10 cellular contexts compared by ENCODE assay signal in the genomic region with DNA sequence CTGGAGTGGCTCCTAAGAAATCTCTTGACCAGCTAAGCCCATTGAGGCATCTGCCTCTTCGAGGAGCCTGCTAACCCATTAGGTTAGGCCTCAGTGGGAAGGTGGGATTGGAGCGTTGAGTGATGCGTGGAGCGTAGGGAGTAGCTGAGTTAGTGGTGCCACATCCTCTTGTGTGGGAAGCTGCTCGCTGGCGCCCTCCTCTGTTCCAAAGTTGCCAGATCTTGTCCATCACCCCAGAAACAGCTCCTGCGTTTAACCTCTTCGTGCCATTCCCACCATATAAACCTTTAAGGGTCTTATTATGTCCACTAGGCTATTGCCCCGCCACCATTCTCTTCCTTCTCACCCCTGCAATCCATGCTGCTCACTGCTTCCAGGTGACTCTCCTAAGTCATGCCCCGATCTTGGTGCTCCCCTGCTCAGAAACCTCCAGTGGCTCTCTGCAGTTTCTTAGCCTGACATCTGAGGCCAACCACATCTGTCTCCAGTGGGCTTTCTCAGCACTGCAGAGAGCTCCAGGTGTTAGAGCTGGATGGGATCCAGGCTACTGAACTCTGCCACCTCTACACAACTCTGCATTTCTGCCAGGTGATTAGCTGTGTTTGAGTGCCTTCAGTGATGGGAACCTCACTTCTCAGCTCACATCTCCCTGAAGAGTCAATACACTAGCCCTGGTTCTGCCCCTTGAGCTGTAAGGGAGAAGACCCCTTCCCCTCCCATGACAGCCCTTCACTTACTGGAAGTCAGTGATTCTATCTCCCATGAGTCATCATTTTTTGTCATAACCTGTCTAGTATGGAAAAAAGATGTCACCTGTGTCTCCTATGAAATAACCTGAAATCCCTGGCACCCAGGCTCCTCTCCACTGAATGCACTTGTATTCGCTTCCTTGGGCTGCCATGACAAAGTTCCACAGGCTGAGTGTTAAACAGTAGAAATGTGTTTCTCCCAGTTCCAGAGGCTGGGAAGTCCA.
DNase-seq lines count a peak whose midpoint lies in the region; ATAC-seq and TF ChIP-seq lines count a peak whose summit lies in the region.
"Had no signal": no experiment of that assay in that cellular context is flagged by ENCODE, and none has a peak within 500 bp of the region (broad histone marks: within the 10 kb centered on the region; RNA-seq: fewer than 3 reads in every experiment).

No MANE protein-coding gene starts in this region.

- H3K27me3 ChIP-seq in NT2/D1 (ENCODE audit: insufficient read depth, insufficient read length) (no peaks in the 10 kb centered on the region), gastroesophageal sphincter (no peaks in the 10 kb centered on the region)

- peak overlapping the region in 1 of 2 donors; percentile 72 for H3K27ac Mint-ChIP-seq in stimulated activated naive CD8-positive, alpha-beta T cell treated with anti-CD3 and anti-CD28 coated beads, Interleukin-15, amount 100 ng/mL, for 72 hours
- H3K27ac Mint-ChIP-seq in type B pancreatic cell = peak overlapping the region; percentile 9
- H3K27ac Mint-ChIP-seq: T-cell had no signal

- H3K4me1 ChIP-seq in NT2/D1 (ENCODE audit: insufficient read depth, insufficient read length) (no peaks in the 10 kb centered on the region), gastroesophageal sphincter (peaks cover 0 to 25% (median 7%) of the 10 kb centered on the region in 3 donors)

- TF ChIP-seq CTCF in fibroblast of villous mesenchyme (IDR thresholded peaks at IDR 0.05; ENCODE audit: insufficient read depth, low read depth, low read length) (peak; percentile 20), type B pancreatic cell (conservative IDR thresholded peaks at IDR 0.05) (peak; percentile 73), gastroesophageal sphincter (IDR thresholded peaks at IDR 0.05) (no peak)

- no peak overlapping the region for H3K27ac ChIP-seq in gastroesophageal sphincter
- H3K27ac ChIP-seq: neutrophil had no signal

- H3K4me3 ChIP-seq in NT2/D1 (ENCODE audit: insufficient read length, low read depth) = no peak overlapping the region
- H3K4me3 ChIP-seq in fibroblast of villous mesenchyme (ENCODE audit: low read depth, low read length) = no peak overlapping the region
- H3K4me3 ChIP-seq in gastroesophageal sphincter = no peak overlapping the region

- 65% methylated on average over 7 of the region's 11 CpGs; no CpG with 5 or more reads in 1 of the 2 donors for WGBS in gastroesophageal sphincter (ENCODE audit: low coverage in 1 of 2), 2 donors

- TF ChIP-seq EP300 in gastroesophageal sphincter (IDR thresholded peaks at IDR 0.05) = no peak

- no peak overlapping the region for H3K9ac ChIP-seq in NT2/D1 (ENCODE audit: insufficient read length, low read depth)

- H3K4me1 Mint-ChIP-seq in stimulated activated naive CD8-positive, alpha-beta T cell treated with anti-CD3 and anti-CD28 coated beads, Interleukin-15, amount 100 ng/mL, for 72 hours = no peaks in the 10 kb centered on the region
- H3K4me1 Mint-ChIP-seq in type B pancreatic cell (ENCODE audit: unreplicated experiment) = peaks cover 13% of the 10 kb centered on the region
- H3K4me1 Mint-ChIP-seq: T-cell had no signal

- H3K36me3 ChIP-seq in NT2/D1 (ENCODE audit: insufficient read depth, insufficient read length, low read length) = no peaks in the 10 kb centered on the region
- H3K36me3 ChIP-seq in gastroesophageal sphincter = no peaks in the 10 kb centered on the region
- H3K36me3 ChIP-seq: neutrophil had no signal

- H3K27me3 Mint-ChIP-seq in stimulated activated naive CD8-positive, alpha-beta T cell treated with anti-CD3 and anti-CD28 coated beads, Interleukin-15, amount 100 ng/mL, for 72 hours = peaks cover 36% of the 10 kb centered on the region
- H3K27me3 Mint-ChIP-seq in type B pancreatic cell = no peaks in the 10 kb centered on the region

- H3K36me3 Mint-ChIP-seq in type B pancreatic cell = peaks cover 7% of the 10 kb centered on the region
- H3K36me3 Mint-ChIP-seq: T-cell had no signal

- ATAC-seq in stimulated activated naive CD8-positive, alpha-beta T cell treated with anti-CD3 and anti-CD28 coated beads, Interleukin-15, Interleukin-2, amounts not matched to agents 100 U/mL and 50 U/mL, for 24 hours = no peak
- ATAC-seq in stimulated activated naive CD8-positive, alpha-beta T cell treated with anti-CD3 and anti-CD28 coated beads, Interleukin-15, amount 100 ng/mL, for 72 hours = no peak
- ATAC-seq in GM21737 (IDR thresholded peaks at IDR 0.05; ENCODE audit: unreplicated experiment) (no peak), gastroesophageal sphincter (no peak)
- ATAC-seq: T-cell had no signal

- H3K9me3 ChIP-seq in NT2/D1 (ENCODE audit: insufficient read depth, low read length) (0 out of 2 replicates have a peak, but pooled peaks cover 4% of the 10 kb centered on the region), gastroesophageal sphincter (no peaks in the 10 kb centered on the region)
- H3K9me3 ChIP-seq: neutrophil had no signal

- peak; percentile 6 for DNase-seq in stimulated activated naive CD8-positive, alpha-beta T cell treated with anti-CD3 and anti-CD28 coated beads, Interleukin-15, Interleukin-2, amounts not matched to agents 100 U/mL and 50 U/mL, for 24 hours
- DNase-seq in stimulated activated naive CD8-positive, alpha-beta T cell treated with anti-CD3 and anti-CD28 coated beads, Interleukin-15, amount 100 ng/mL, for 72 hours = no peak
- DNase-seq in NT2/D1 (ENCODE audit: low read depth, low spot score) (peak; percentile 32), fibroblast of villous mesenchyme (ENCODE audit: low read depth) (no peak), type B pancreatic cell (ENCODE audit: extremely low spot score, unreplicated experiment) (no peak), foreskin melanocyte (no peak)
- DNase-seq: T-cell had no signal

- peaks cover 13 to 17% of the 10 kb centered on the region in 2 donors for H3K9me3 Mint-ChIP-seq in stimulated activated naive CD8-positive, alpha-beta T cell treated with anti-CD3 and anti-CD28 coated beads, Interleukin-15, amount 100 ng/mL, for 72 hours
- peaks cover 15% of the 10 kb centered on the region for H3K9me3 Mint-ChIP-seq in type B pancreatic cell

- TF ChIP-seq POLR2A in gastroesophageal sphincter (IDR thresholded peaks at IDR 0.05) = no peak

- no peak overlapping the region for H3K4me3 Mint-ChIP-seq in stimulated activated naive CD8-positive, alpha-beta T cell treated with anti-CD3 and anti-CD28 coated beads, Interleukin-15, amount 100 ng/mL, for 72 hours
- H3K4me3 Mint-ChIP-seq in type B pancreatic cell = no peak overlapping the region
- H3K4me3 Mint-ChIP-seq: T-cell had no signal

Comparison
In these comparisons a context has a peak if more than half of its experiments do, and no peak if none do; other contexts are left out.
1. DNase-seq: peak in stimulated activated naive CD8-positive, alpha-beta T cell treated with anti-CD3 and anti-CD28 coated beads, Interleukin-15, Interleukin-2, amounts not matched to agents 100 U/mL and 50 U/mL, for 24 hours (single experiment) and NT2/D1 (single experiment); none in stimulated activated naive CD8-positive, alpha-beta T cell treated with anti-CD3 and anti-CD28 coated beads, Interleukin-15, amount 100 ng/mL, for 72 hours (0 of 2), fibroblast of villous mesenchyme (single experiment), type B pancreatic cell (single experiment) and foreskin melanocyte (single experiment).
2. CTCF ChIP-seq: peak in fibroblast of villous mesenchyme (single experiment) and type B pancreatic cell (single experiment); none in gastroesophageal sphincter (0 of 4).